In the genomic region with DNA sequence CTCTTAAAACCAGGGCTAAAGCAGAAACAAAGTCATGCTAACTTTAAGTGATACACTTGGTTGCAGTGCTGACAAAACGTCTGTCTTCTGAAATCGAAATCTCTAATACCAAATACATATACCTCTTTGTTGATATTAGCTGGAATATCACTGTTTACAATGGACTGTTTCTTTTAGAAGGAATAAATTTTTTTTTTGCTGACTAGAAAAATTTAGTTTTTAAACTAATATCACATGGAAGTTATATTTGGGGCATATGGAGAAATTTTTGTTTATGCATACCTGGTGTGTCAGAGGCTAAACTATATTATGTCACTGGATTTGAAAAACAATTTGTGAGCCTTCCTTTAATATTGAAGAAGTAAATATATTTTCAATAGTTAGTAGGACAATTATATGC, we compare ENCODE assay signal across 3 cellular contexts.
TF ChIP-seq lines count a peak whose summit lies in the region.

No MANE protein-coding gene starts in this region.

TF ChIP-seq in A549, 52 proteins besides CTCF, POLR2A, EP300 and RAD21:
- TF ChIP-seq RFX5 (IDR thresholded peaks at IDR 0.05): no peak
- peak; percentile 24 for TF ChIP-seq MAFK (IDR thresholded peaks at IDR 0.05; ENCODE audit: partially characterized antibody)

TF ChIP-seq in IMR-90, 13 proteins besides CTCF, POLR2A, EP300 and RAD21:
- TF ChIP-seq MAFK (IDR thresholded peaks at IDR 0.05; ENCODE audit: low read depth, low read length): 0 out of 2 replicates have a peak, but pooled peaks have one; percentile 10
- TF ChIP-seq NFE2L2 (IDR thresholded peaks at IDR 0.05; ENCODE audit: low read depth, low read length): no peak
- TF ChIP-seq SMC3 (IDR thresholded peaks at IDR 0.05; ENCODE audit: low read depth, low read length): no peak

TF ChIP-seq in K562, 482 proteins besides CTCF, POLR2A, EP300 and RAD21:
- no peak for TF ChIP-seq BRD4 (IDR thresholded peaks at IDR 0.05)
- TF ChIP-seq ZNF316 (IDR thresholded peaks at IDR 0.05): peak; percentile 87
- TF ChIP-seq, protein P1, sequence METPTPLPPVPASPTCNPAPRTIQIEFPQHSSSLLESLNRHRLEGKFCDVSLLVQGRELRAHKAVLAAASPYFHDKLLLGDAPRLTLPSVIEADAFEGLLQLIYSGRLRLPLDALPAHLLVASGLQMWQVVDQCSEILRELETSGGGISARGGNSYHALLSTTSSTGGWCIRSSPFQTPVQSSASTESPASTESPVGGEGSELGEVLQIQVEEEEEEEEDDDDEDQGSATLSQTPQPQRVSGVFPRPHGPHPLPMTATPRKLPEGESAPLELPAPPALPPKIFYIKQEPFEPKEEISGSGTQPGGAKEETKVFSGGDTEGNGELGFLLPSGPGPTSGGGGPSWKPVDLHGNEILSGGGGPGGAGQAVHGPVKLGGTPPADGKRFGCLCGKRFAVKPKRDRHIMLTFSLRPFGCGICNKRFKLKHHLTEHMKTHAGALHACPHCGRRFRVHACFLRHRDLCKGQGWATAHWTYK (CRISPR knock-in tag; IDR thresholded peaks at IDR 0.05): no peak
- peak; percentile 68 for TF ChIP-seq C11orf30 (IDR thresholded peaks at IDR 0.05; ENCODE audit: low read depth)
- TF ChIP-seq ZNF583 (CRISPR knock-in tag; IDR thresholded peaks at IDR 0.05): no peak
- no peak for TF ChIP-seq RBM17 (IDR thresholded peaks at IDR 0.05; ENCODE audit: borderline replicate concordance, low read depth, low read length)
- TF ChIP-seq HMG20A (CRISPR knock-in tag; conservative IDR thresholded peaks at IDR 0.05): no peak
- TF ChIP-seq CBX8 (IDR thresholded peaks at IDR 0.05; ENCODE audit: borderline replicate concordance, extremely low read depth, low read depth, low read length, poor library complexity, severe bottlenecking): no peak
- TF ChIP-seq, protein P2, sequence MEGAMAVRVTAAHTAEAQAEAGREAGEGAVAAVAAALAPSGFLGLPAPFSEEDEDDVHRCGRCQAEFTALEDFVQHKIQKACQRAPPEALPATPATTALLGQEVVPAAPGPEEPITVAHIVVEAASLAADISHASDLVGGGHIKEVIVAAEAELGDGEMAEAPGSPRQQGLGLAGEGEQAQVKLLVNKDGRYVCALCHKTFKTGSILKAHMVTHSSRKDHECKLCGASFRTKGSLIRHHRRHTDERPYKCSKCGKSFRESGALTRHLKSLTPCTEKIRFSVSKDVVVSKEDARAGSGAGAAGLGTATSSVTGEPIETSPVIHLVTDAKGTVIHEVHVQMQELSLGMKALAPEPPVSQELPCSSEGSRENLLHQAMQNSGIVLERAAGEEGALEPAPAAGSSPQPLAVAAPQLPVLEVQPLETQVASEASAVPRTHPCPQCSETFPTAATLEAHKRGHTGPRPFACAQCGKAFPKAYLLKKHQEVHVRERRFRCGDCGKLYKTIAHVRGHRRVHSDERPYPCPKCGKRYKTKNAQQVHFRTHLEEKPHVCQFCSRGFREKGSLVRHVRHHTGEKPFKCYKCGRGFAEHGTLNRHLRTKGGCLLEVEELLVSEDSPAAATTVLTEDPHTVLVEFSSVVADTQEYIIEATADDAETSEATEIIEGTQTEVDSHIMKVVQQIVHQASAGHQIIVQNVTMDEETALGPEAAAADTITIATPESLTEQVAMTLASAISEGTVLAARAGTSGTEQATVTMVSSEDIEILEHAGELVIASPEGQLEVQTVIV (CRISPR knock-in tag; IDR thresholded peaks at IDR 0.05; ENCODE audit: borderline replicate concordance): no peak
- no peak for TF ChIP-seq E2F3 (CRISPR knock-in tag; IDR thresholded peaks at IDR 0.05)
- TF ChIP-seq MAFF (IDR thresholded peaks at IDR 0.05; ENCODE audit: low read length): 0 out of 2 replicates have a peak, but pooled peaks have one; percentile 6
- TF ChIP-seq SMC3 (conservative IDR thresholded peaks at IDR 0.05; ENCODE audit: insufficient read depth, low read depth, low read length): no peak
- no peak for TF ChIP-seq MAFK (IDR thresholded peaks at IDR 0.05; ENCODE audit: low read length)
TF ChIP-seq in K562: peak in this region for 3.
